Comparison of ENCODE assay signal across 13 cellular contexts in the genomic region with DNA sequence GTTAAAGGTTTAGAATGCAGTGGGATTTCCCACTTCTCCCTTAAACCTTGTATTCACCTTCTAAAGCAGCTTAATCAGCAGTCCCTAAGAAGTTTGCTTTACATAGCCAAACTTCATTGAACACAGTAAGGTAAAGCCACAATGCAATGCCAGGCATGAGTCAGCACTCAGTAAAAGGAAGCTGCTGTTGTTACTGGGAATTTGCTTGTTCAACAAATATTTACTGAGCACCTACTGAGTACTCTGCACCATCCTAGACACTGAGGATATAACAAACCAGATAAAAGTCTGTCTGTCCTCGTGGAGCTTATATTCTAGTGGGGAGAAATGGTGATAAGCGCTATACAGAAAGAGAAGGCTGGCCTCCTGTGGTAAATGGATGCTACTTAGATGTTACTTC.
DNase-seq lines count a peak whose midpoint lies in the region; ATAC-seq, FAIRE-seq and TF ChIP-seq lines count a peak whose summit lies in the region.
"Had no signal": no experiment of that assay in that cellular context is flagged by ENCODE, and none has a peak within 500 bp of the region (broad histone marks: within the 10 kb centered on the region; RNA-seq: fewer than 3 reads in every experiment).

No MANE protein-coding gene starts in this region.

- peak; percentile 83 for FAIRE-seq in RCC 7860 (lab: Jason Lieb, UNC)
- FAIRE-seq: GM12878 had no signal

- H3K9me3 ChIP-seq in upper lobe of right lung, result no peaks in the 10 kb centered on the region
- H3K9me3 ChIP-seq: adrenal gland, thyroid gland had no signal

- H3K27ac ChIP-seq in upper lobe of right lung, result no peak overlapping the region
- H3K27ac ChIP-seq: adrenal gland, thyroid gland had no signal

- H3K4me1 ChIP-seq in upper lobe of right lung, result no peaks in the 10 kb centered on the region
- H3K4me1 ChIP-seq: adrenal gland, thyroid gland had no signal

- no peaks in the 10 kb centered on the region for H3K27me3 ChIP-seq in upper lobe of right lung
- H3K27me3 ChIP-seq: adrenal gland, thyroid gland had no signal

- peaks cover 35% of the 10 kb centered on the region for H3K36me3 ChIP-seq in upper lobe of right lung

- TF ChIP-seq CTCF in fibroblast of the aortic adventitia (IDR thresholded peaks at IDR 0.05; ENCODE audit: insufficient read depth, low read length), result no peak
- TF ChIP-seq CTCF in upper lobe of right lung (IDR thresholded peaks at IDR 0.05), result no peak

- intact Hi-C loops in upper lobe of right lung (cut with DNase I), result no loop called here

- H3K4me3 ChIP-seq in fibroblast of the aortic adventitia (ENCODE audit: low read depth, low read length) (no peak overlapping the region), upper lobe of right lung (no peak overlapping the region)
- H3K4me3 ChIP-seq: adrenal gland, GM12878, thyroid gland had no signal

- ATAC-seq in upper lobe of right lung (peak; percentile 36), GM19452 (IDR thresholded peaks at IDR 0.05; ENCODE audit: unreplicated experiment) (no peak), GM18870 (IDR thresholded peaks at IDR 0.05; ENCODE audit: unreplicated experiment) (no peak)
- ATAC-seq: GM12878 had no signal

- peak; percentile 6 for DNase-seq in SIG-M5 treated with dmso at 0.1 percent for 504 hours (lab: John Stamatoyannopoulos, UW; ENCODE audit: unreplicated experiment)
- no peak for DNase-seq in SIG-M5 (lab: John Stamatoyannopoulos, UW)
- DNase-seq in RCC 7860 (ENCODE audit: low spot score), result peak; percentile 67
- DNase-seq in fibroblast of the aortic adventitia (ENCODE audit: low read depth), result peak; percentile 52
- DNase-seq in upper lobe of right lung, result no peak
- DNase-seq in NCI-H2029 (lab: John Stamatoyannopoulos, UW), result no peak
- DNase-seq: 8988T, adrenal gland, islet precursor cell, thyroid gland had no signal

Comparison
In these comparisons a context has a peak if more than half of its experiments do, and no peak if none do; other contexts are left out.
1. DNase-seq: peak in SIG-M5 treated with dmso at 0.1 percent for 504 hours (single experiment), RCC 7860 (single experiment) and fibroblast of the aortic adventitia (single experiment); none in SIG-M5 (single experiment), upper lobe of right lung (single experiment) and NCI-H2029 (single experiment).